Comparison of ENCODE assay signal across 1 cellular context in genomic region chr21:29434982-29435381, GRCh38.
TF ChIP-seq lines count a peak whose summit lies in the region.

No MANE protein-coding gene starts in this region.

TF ChIP-seq in GM12878, 131 proteins besides CTCF, POLR2A, EP300 and RAD21:
- TF ChIP-seq POU2F2 (IDR thresholded peaks at IDR 0.05; ENCODE audit: borderline replicate concordance, low read depth, low read length), result peak; percentile 33; the same call in 1 of the 3 replicates
